8 cellular contexts compared by ENCODE assay signal in the genomic region with DNA sequence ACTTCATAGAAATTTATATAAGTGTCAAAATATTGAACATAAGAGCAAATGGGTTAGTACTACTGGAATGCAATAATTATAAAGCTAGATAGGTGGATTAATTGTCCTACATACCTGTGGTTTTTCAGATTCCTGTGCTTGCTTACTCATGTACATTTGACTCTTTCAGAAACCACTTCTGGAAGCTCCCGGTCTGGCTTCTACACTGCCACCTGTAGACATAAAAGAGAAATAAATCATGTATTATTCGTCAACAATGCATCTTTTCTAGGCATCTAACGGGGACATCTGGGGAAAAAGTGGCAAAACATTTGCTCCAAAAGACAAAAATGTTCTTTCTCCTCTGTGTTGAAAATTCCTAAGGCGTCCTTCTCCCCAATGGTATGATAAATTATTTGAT.
DNase-seq lines count a peak whose midpoint lies in the region; ATAC-seq, FAIRE-seq and TF ChIP-seq lines count a peak whose summit lies in the region.

No MANE protein-coding gene starts in this region.

- DNase-seq in AG04450 (ENCODE audit: low read depth, low spot score) (peak; percentile 36), GM04504 (ENCODE audit: low read depth) (peak; percentile 41), NCI-H69 (lab: John Stamatoyannopoulos, UW) (peak; percentile 63), ascending aorta (ENCODE audit: low spot score in 2 of 2) (no peak), keratinocyte (ENCODE audit: low read depth, low spot score) (peak; percentile 75), posterior vena cava (ENCODE audit: low spot score) (no peak)
- DNase-seq in activated CD4-positive, CD25-positive, alpha-beta regulatory T cell (lab: John Stamatoyannopoulos, UW): no peak

- peak overlapping the region; percentile 59 for H3K4me2 ChIP-seq in keratinocyte (ENCODE audit: control insufficient read depth, extremely low read depth, insufficient read depth, low read depth, low read length)

- POLR2A ChIA-PET in AG04450 (lab: Yijun Ruan, JAX): interaction anchor here (0.9 to 1.1 kb wide), 2 partner anchors 41 to 46 kb away, joined by 7 read pairs; no protein-coding TSS in a partner anchor

- H3K79me2 ChIP-seq in keratinocyte (ENCODE audit: control insufficient read depth, insufficient read depth, low read length): peaks cover 57% of the 10 kb centered on the region

- peak overlapping the region; percentile 90 for H3K9ac ChIP-seq in keratinocyte (ENCODE audit: control insufficient read depth, extremely low read depth, insufficient read depth, low read length)

- H3K27ac ChIP-seq in AG04450 (ENCODE audit: low read depth, low read length) (no peak overlapping the region), ascending aorta (no peak overlapping the region), keratinocyte (ENCODE audit: control insufficient read depth, insufficient read depth, low read length) (peak overlapping the region; percentile 91)

- H3K4me3 ChIP-seq in AG04450 (ENCODE audit: low read depth, low read length) (peak overlapping the region; percentile 77), ascending aorta (peak overlapping the region in 1 of 2 donors; percentile 83), keratinocyte (ENCODE audit: control insufficient read depth in 2 of 3, extremely low read depth in 1 of 3, insufficient read depth in 2 of 3, low read depth in 1 of 3, low read length in 3 of 3) (peak overlapping the region; percentile 65 to 91 (median 81))

- CTCF ChIA-PET in AG04450 (lab: Charles Lee): interaction anchor here (1.4 kb wide), 1 partner anchor 526 kb away, joined by 3 read pairs; no protein-coding TSS in a partner anchor

- H3K36me3 ChIP-seq in ascending aorta (no peaks in the 10 kb centered on the region), keratinocyte (ENCODE audit: control insufficient read depth in 2 of 2, extremely low read depth in 1 of 2, insufficient read depth in 2 of 2, low read length in 2 of 2) (peaks cover 0 to 3% of the 10 kb centered on the region in 2 experiments)

- H4K20me1 ChIP-seq in keratinocyte (ENCODE audit: control insufficient read depth, extremely low read depth, insufficient read depth, low read length): no peaks in the 10 kb centered on the region

- intact Hi-C loops in ascending aorta (cut with DNase I): no loop called here
- intact Hi-C loops in posterior vena cava (cut with DNase I): no loop called here

- TF ChIP-seq CTCF in AG04450 (IDR thresholded peaks at IDR 0.05; ENCODE audit: low read depth, low read length): peak; percentile 32; the same call in 1 of the 2 replicates
- TF ChIP-seq CTCF in ascending aorta (IDR thresholded peaks at IDR 0.05): peak in 2 of 3 experiments; percentile 11 to 25
- TF ChIP-seq CTCF in keratinocyte (optimal IDR thresholded peaks at IDR 0.05 in 1 of 3, IDR thresholded peaks at IDR 0.05 in 1 of 3, conservative IDR thresholded peaks at IDR 0.05 in 1 of 3; ENCODE audit: extremely low read depth in 1 of 3, insufficient read depth in 2 of 3, low read length in 3 of 3): peak in 2 of 3 experiments; percentile 32 to 52

- no peaks in the 10 kb centered on the region for H3K27me3 ChIP-seq in AG04450 (ENCODE audit: control insufficient read depth, insufficient read depth, low read length)
- no peaks in the 10 kb centered on the region for H3K27me3 ChIP-seq in ascending aorta
- H3K27me3 ChIP-seq in keratinocyte (ENCODE audit: control insufficient read depth, extremely low read depth, insufficient read depth, low read length): no peaks in the 10 kb centered on the region

- FAIRE-seq in keratinocyte (lab: Jason Lieb, UNC): peak; percentile 85

- H2AFZ ChIP-seq in keratinocyte (ENCODE audit: control insufficient read depth, low read length): no peak overlapping the region

- ATAC-seq in GM18858 (IDR thresholded peaks at IDR 0.05; ENCODE audit: unreplicated experiment): no peak

- H3K9me3 ChIP-seq in AG04450 (ENCODE audit: control insufficient read depth, insufficient read depth, low read length): no peaks in the 10 kb centered on the region
- no peaks in the 10 kb centered on the region for H3K9me3 ChIP-seq in ascending aorta
- peaks cover 2% of the 10 kb centered on the region for H3K9me3 ChIP-seq in keratinocyte (ENCODE audit: control insufficient read depth, low read depth, low read length)

- dilution Hi-C loops in keratinocyte (cut with MboI; ENCODE audit: extremely low pct_ligation_motif_present, low sequenced_read_pairs): no loop called here

- no peaks in the 10 kb centered on the region for H3K9me1 ChIP-seq in keratinocyte (ENCODE audit: control insufficient read depth, extremely low read depth, insufficient read depth, low read length)

- H3K4me1 ChIP-seq in ascending aorta (no peaks in the 10 kb centered on the region), keratinocyte (ENCODE audit: control insufficient read depth, extremely low read depth, insufficient read depth, low read length) (peaks cover 33% of the 10 kb centered on the region)

Comparison
In these comparisons a context has a peak if more than half of its experiments do, and no peak if none do; other contexts are left out.
1. DNase-seq: peak in AG04450 (single experiment), GM04504 (single experiment), NCI-H69 (single experiment) and keratinocyte (single experiment); none in ascending aorta (0 of 2), activated CD4-positive, CD25-positive, alpha-beta regulatory T cell (0 of 4) and posterior vena cava (single experiment).
2. Peak in every context shown above with its lines, with median percentiles within 50 percentile points of each other: CTCF ChIP-seq.